Comparison of ENCODE assay signal across 9 cellular contexts in genomic region chr3:31416980-31417379, GRCh38.
"Had no signal": no experiment of that assay in that cellular context is flagged by ENCODE, and none has a peak within 500 bp of the region (broad histone marks: within the 10 kb centered on the region; RNA-seq: fewer than 3 reads in every experiment).

No MANE protein-coding gene starts in this region.

- H3K4me3 ChIP-seq: GM23248, HAP-1 had no signal

- H3K9ac ChIP-seq: GM23248 had no signal

- FAIRE-seq: HTR-8/SVneo had no signal

- H3K9me3 ChIP-seq: HAP-1 had no signal

- H3K36me3 ChIP-seq: HAP-1 had no signal

- H3K27ac ChIP-seq: GM23248 had no signal

- H2AFZ ChIP-seq: GM23248 had no signal

- H3K4me1 ChIP-seq: HAP-1 had no signal

- ATAC-seq: HCT116 had no signal

- DNase-seq: GM23248, GOT3, H7, HFFc6, IMR-90, KBM-7 had no signal
